In the genomic region with DNA sequence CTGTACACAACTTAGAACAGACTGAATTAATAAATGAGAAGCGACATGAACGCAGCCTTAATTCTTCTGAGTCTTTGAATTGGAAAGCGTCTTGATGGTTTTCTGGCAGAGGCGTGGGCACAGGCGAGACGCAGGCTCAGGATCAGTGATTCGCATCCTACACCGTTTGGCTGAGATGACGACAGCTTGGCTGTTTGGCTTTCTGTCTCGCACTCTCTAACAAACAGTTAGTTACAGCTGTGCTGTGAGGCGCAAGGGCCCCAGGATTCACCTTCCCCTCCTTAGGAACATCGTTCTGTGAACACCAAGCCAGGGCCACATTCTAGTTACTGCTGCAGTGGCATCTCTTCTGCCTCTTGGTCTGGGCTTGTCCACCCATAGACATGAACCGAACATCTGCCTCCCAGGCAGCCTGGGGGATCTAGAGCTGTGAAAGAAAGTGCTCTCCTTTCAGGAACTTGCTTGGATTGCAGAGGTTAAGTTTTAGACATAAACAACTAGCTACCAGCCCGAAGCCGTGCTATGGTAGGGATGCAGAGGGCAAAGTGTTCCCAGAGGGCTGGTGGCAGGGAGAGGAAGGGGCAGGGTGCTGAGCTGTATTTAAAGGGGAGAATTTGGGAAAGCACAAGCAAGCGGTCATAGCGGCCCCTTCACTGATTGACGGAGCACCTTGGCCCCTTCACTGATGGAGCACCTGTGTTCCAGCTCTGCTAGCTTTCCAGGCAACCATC, we compare ENCODE assay signal across 1 cellular context.
TF ChIP-seq lines count a peak whose summit lies in the region.

No MANE protein-coding gene starts in this region.

TF ChIP-seq in HepG2, 621 proteins besides CTCF, POLR2A, EP300 and RAD21:
- TF ChIP-seq PAF1 (CRISPR knock-in tag; IDR thresholded peaks at IDR 0.05) (0 out of 2 replicates have a peak, but pooled peaks have one; percentile 47), EED (CRISPR knock-in tag; IDR thresholded peaks at IDR 0.05) (no peak)
- TF ChIP-seq, protein P1, sequence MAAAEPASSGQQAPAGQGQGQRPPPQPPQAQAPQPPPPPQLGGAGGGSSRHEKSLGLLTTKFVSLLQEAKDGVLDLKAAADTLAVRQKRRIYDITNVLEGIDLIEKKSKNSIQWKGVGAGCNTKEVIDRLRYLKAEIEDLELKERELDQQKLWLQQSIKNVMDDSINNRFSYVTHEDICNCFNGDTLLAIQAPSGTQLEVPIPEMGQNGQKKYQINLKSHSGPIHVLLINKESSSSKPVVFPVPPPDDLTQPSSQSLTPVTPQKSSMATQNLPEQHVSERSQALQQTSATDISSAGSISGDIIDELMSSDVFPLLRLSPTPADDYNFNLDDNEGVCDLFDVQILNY (CRISPR knock-in tag; conservative IDR thresholded peaks at IDR 0.05), result no peak
